Comparison of ENCODE assay signal across 1 cellular context in genomic region chr11:108758458-108758857, GRCh38.
TF ChIP-seq lines count a peak whose summit lies in the region.

No MANE protein-coding gene starts in this region.

TF ChIP-seq in GM23338, 12 proteins besides CTCF, POLR2A, EP300 and RAD21 (continued from another document):
- TF ChIP-seq ZNF462 (CRISPR knock-in tag; IDR thresholded peaks at IDR 0.05) (no peak), JUNB (IDR thresholded peaks at IDR 0.05; ENCODE audit: unreplicated experiment) (no peak), POLR2AphosphoS5 (IDR thresholded peaks at IDR 0.05; ENCODE audit: low read depth) (no peak), EZH2phosphoT487 (IDR thresholded peaks at IDR 0.05; ENCODE audit: unreplicated experiment) (no peak), ZNF114 (CRISPR knock-in tag; IDR thresholded peaks at IDR 0.05) (no peak), ZNF331 (CRISPR knock-in tag; IDR thresholded peaks at IDR 0.05; ENCODE audit: low read depth) (no peak), STAT1 (IDR thresholded peaks at IDR 0.05; ENCODE audit: unreplicated experiment) (no peak), NANOG (IDR thresholded peaks at IDR 0.05; ENCODE audit: borderline replicate concordance) (no peak), CREB1 (CRISPR knock-in tag; IDR thresholded peaks at IDR 0.05; ENCODE audit: low read depth) (no peak), REST (IDR thresholded peaks at IDR 0.05; ENCODE audit: unreplicated experiment) (no peak)
